19 cellular contexts compared by ENCODE assay signal in genomic region chr11:27977031-27977430, GRCh38.
DNase-seq lines count a peak whose midpoint lies in the region; ATAC-seq and TF ChIP-seq lines count a peak whose summit lies in the region.
"Had no signal": no experiment of that assay in that cellular context is flagged by ENCODE, and none has a peak within 500 bp of the region (broad histone marks: within the 10 kb centered on the region; RNA-seq: fewer than 3 reads in every experiment).

No MANE protein-coding gene starts in this region.

- H3K4me1 ChIP-seq in PC-3 (ENCODE audit: insufficient read depth, low read length) (peaks cover 7% of the 10 kb centered on the region), osteoblast (ENCODE audit: insufficient read depth, low read length) (peaks cover 8% of the 10 kb centered on the region), heart left ventricle (no peaks in the 10 kb centered on the region), tibial artery (no peaks in the 10 kb centered on the region)
- H3K4me1 ChIP-seq: BE2C had no signal

- CTCF ChIA-PET in PC-3 (lab: Charles Lee), result no interaction called here

- ATAC-seq in PC-3 (peak; percentile 59), heart left ventricle (no peak)
- ATAC-seq: activated naive CD8-positive, alpha-beta T cell treated with anti-CD3 and anti-CD28 coated beads, Interleukin-2, amount 50 U/mL, for 24 hours; GM12878 had no signal

- no peaks in the 10 kb centered on the region for H3F3A ChIP-seq in PC-3 (ENCODE audit: low read length, unreplicated experiment)

- H3K9me3 ChIP-seq in PC-3 (ENCODE audit: low read length), result no peaks in the 10 kb centered on the region
- no peaks in the 10 kb centered on the region for H3K9me3 ChIP-seq in osteoblast (ENCODE audit: low read depth, low read length)
- no peaks in the 10 kb centered on the region for H3K9me3 ChIP-seq in heart left ventricle
- H3K9me3 ChIP-seq in tibial artery, result no peaks in the 10 kb centered on the region
- H3K9me3 ChIP-seq: BE2C had no signal

- no peak for TF ChIP-seq POLR2A in heart left ventricle (IDR thresholded peaks at IDR 0.05)

- H3K79me2 ChIP-seq in PC-3 (ENCODE audit: low read length), result no peaks in the 10 kb centered on the region
- no peaks in the 10 kb centered on the region for H3K79me2 ChIP-seq in osteoblast (ENCODE audit: insufficient read depth, low read length)

- WGBS in heart left ventricle, 4 donors, result 79 to 82% (median 80%) methylated on average over 3 of the region's 3 CpGs

- H3K9me2 ChIP-seq in PC-3 (replicated peaks; ENCODE audit: low read length), result no peaks in the 10 kb centered on the region

- POLR2A ChIA-PET in PC-3 (lab: Charles Lee; ENCODE audit: unreplicated experiment), result no interaction called here

- no peak overlapping the region for H2AFZ ChIP-seq in PC-3 (ENCODE audit: low read length)
- H2AFZ ChIP-seq in osteoblast (ENCODE audit: low read length), result peak overlapping the region; percentile 27

- DNase-seq in ELR (ENCODE audit: low read depth) (peak; percentile 93), PC-3 (peak; percentile 75), choroid plexus epithelial cell (ENCODE audit: low read depth) (peak; percentile 41), osteoblast (ENCODE audit: insufficient read length, low spot score, missing footprints) (peak; percentile 36), posterior cingulate gyrus (no peak), heart left ventricle (no peak), tibial artery (no peak), HuH-7.5 (ENCODE audit: low spot score) (no peak)
- DNase-seq: activated CD4-positive, alpha-beta T cell treated with anti-CD3 and anti-CD28 coated beads, Interleukin-2, amount 10 ng/mL, durations not matched to agents 24 days and 14 days; activated naive CD8-positive, alpha-beta T cell treated with anti-CD3 and anti-CD28 coated beads, Interleukin-2, amount 50 U/mL, for 24 hours; BE2C; GF-D8; Karpas-422; left ventricle myocardium superior; NCI-H1092 treated with DMSO at 0.1 percent for 48 hours; NCI-H2029 treated with DMSO at 0.1 percent for 48 hours; NCI-H510A treated with DMSO at 0.1 percent for 48 hours; SW 1271 had no signal

- intact Hi-C loops in PC-3 (cut with micrococcal nuclease) (no loop called here), posterior cingulate gyrus (cut with DNase I) (no loop called here), heart left ventricle (cut with DNase I) (no loop called here), tibial artery (cut with DNase I; ENCODE audit: low total_unique reads) (no loop called here)

- TF ChIP-seq CTCF in PC-3 (conservative IDR thresholded peaks at IDR 0.05; ENCODE audit: low read depth, low read length) (no peak), choroid plexus epithelial cell (conservative IDR thresholded peaks at IDR 0.05; ENCODE audit: low read depth, low read length) (no peak), osteoblast (IDR thresholded peaks at IDR 0.05; ENCODE audit: extremely low read depth, low read depth, low read length) (no peak), heart left ventricle (IDR thresholded peaks at IDR 0.05) (no peak), tibial artery (IDR thresholded peaks at IDR 0.05) (no peak)

- no peak overlapping the region for H3K9ac ChIP-seq in PC-3 (ENCODE audit: low read length)

- BruUV-seq in PC-3 (replicated peaks; lab: Mats Ljungman, UMichigan), result no TSS peak

- H3K4me2 ChIP-seq in PC-3 (ENCODE audit: low read length) (0 out of 2 replicates have a peak overlapping the region, but pooled peaks have one; percentile 2), osteoblast (ENCODE audit: insufficient read depth, low read length) (peak overlapping the region; percentile 36)

- no peak overlapping the region for H3K4me3 ChIP-seq in PC-3 (ENCODE audit: low read length)
- no peak overlapping the region for H3K4me3 ChIP-seq in choroid plexus epithelial cell (ENCODE audit: low read depth, low read length)
- H3K4me3 ChIP-seq in osteoblast (ENCODE audit: insufficient read depth, low read length), result no peak overlapping the region
- H3K4me3 ChIP-seq in heart left ventricle, result no peak overlapping the region
- no peak overlapping the region for H3K4me3 ChIP-seq in tibial artery
- H3K4me3 ChIP-seq: GM12878 had no signal

- H3K36me3 ChIP-seq in PC-3 (ENCODE audit: low read depth, low read length) (no peaks in the 10 kb centered on the region), osteoblast (ENCODE audit: insufficient read depth, low read length) (no peaks in the 10 kb centered on the region), heart left ventricle (no peaks in the 10 kb centered on the region), tibial artery (no peaks in the 10 kb centered on the region)
- H3K36me3 ChIP-seq: BE2C had no signal

- H3K27ac ChIP-seq in PC-3 (ENCODE audit: low read length) (no peak overlapping the region), osteoblast (ENCODE audit: low read depth, low read length) (peak overlapping the region; percentile 45), heart left ventricle (no peak overlapping the region), tibial artery (no peak overlapping the region)

- H4K20me1 ChIP-seq in PC-3 (ENCODE audit: low read length) (no peaks in the 10 kb centered on the region), osteoblast (ENCODE audit: insufficient read depth, low read length) (no peaks in the 10 kb centered on the region)

- H3K27me3 ChIP-seq in PC-3 (ENCODE audit: low read length) (no peaks in the 10 kb centered on the region), osteoblast (ENCODE audit: insufficient read depth, low read length) (no peaks in the 10 kb centered on the region), heart left ventricle (no peaks in the 10 kb centered on the region), tibial artery (no peaks in the 10 kb centered on the region)
- H3K27me3 ChIP-seq: BE2C had no signal

Comparison
In these comparisons a context has a peak if more than half of its experiments do, and no peak if none do; other contexts are left out.
1. DNase-seq: peak in ELR (single experiment), PC-3 (single experiment), choroid plexus epithelial cell (single experiment) and osteoblast (single experiment); none in posterior cingulate gyrus (0 of 10), heart left ventricle (0 of 5), tibial artery (0 of 2) and HuH-7.5 (single experiment).